7 cellular contexts compared by ENCODE assay signal in genomic region chr1:24964811-24965570, GRCh38.
A peak's percentile ranks its signal among the peaks of the same experiment; 100 is the strongest.
DNase-seq lines count a peak whose midpoint lies in the region; ATAC-seq, FAIRE-seq and TF ChIP-seq lines count a peak whose summit lies in the region.

No MANE protein-coding gene starts in this region.

- no peak for FAIRE-seq in D721Med (lab: Jason Lieb, UNC)

- H3K27me3 ChIP-seq in brain microvascular endothelial cell (replicated peaks), result no peaks in the 10 kb centered on the region

- peak overlapping the region; percentile 64 for H3K27ac ChIP-seq in brain microvascular endothelial cell

- ATAC-seq in HG03108 (IDR thresholded peaks at IDR 0.05; ENCODE audit: unreplicated experiment), result peak; percentile 81

- TF ChIP-seq CTCF in brain microvascular endothelial cell (IDR thresholded peaks at IDR 0.05; ENCODE audit: low read depth, low read length, missing control alignments) (no peak), D721Med (IDR thresholded peaks at IDR 0.05; ENCODE audit: insufficient read depth, missing control alignments) (no peak)

- no peaks in the 10 kb centered on the region for H3K36me3 ChIP-seq in brain microvascular endothelial cell (replicated peaks)

- H3K4me3 ChIP-seq in brain microvascular endothelial cell (ENCODE audit: low read depth, low read length), result peak overlapping the region; percentile 12

- DNase-seq in GM19238 (ENCODE audit: insufficient read length, low spot score) (peak; percentile 84), UCSD-AML1 (lab: John Stamatoyannopoulos, UW; ENCODE audit: unreplicated experiment) (peak; percentile 93), brain microvascular endothelial cell (peak; percentile 82), cerebellar cortex (ENCODE audit: low spot score) (no peak), D721Med (ENCODE audit: insufficient read length, low spot score) (no peak)
- peak; percentile 83 to 87 for DNase-seq in stimulated activated CD4-positive, alpha-beta T cell treated with anti-CD3 and anti-CD28 coated beads, Interleukin-2, amount 100 ng/mL, for 48 hours

- in situ Hi-C loops in brain microvascular endothelial cell (cut with HindIII; ENCODE audit: low pct_ligation_motif_present, low sequenced_read_pairs), result no loop called here

Comparison
In these comparisons a context has a peak if more than half of its experiments do, and no peak if none do; other contexts are left out.
1. DNase-seq: peak in GM19238 (single experiment), UCSD-AML1 (single experiment), brain microvascular endothelial cell (single experiment) and stimulated activated CD4-positive, alpha-beta T cell treated with anti-CD3 and anti-CD28 coated beads, Interleukin-2, amount 100 ng/mL, for 48 hours (2 of 2); none in cerebellar cortex (single experiment) and D721Med (single experiment).